Comparison of ENCODE assay signal across 4 cellular contexts in genomic region chr5:940741-941140, GRCh38. TPM values are rescaled to one million over a fixed set of nuclear protein-coding genes. Genes with fewer than 3 reads are reported as not detected.
DNase-seq lines count a peak whose midpoint lies in the region; ATAC-seq, FAIRE-seq and TF ChIP-seq lines count a peak whose summit lies in the region.
"Not testable (repeated sequence)": the region's sequence is repeated elsewhere in the genome, so short reads cannot be mapped to it uniquely, and the experiment has no call there.

No MANE protein-coding gene starts in this region.

- not testable (repeated sequence) for H3K27me3 Mint-ChIP-seq in neural progenitor cell (ENCODE audit: insufficient read depth, low read depth)

- not testable (repeated sequence) for DNase-seq in K562 (ENCODE audit: extremely low read depth in 1 of 4, low spot score in 3 of 4); neural progenitor cell (ENCODE audit: low spot score)

- in situ Hi-C loops in K562 (cut with MboI) = loop anchor here (25.0 kb wide), 1 partner anchor 697 kb away; no protein-coding TSS in a partner anchor

- not testable (repeated sequence) for H3K9ac ChIP-seq in K562 (ENCODE audit: insufficient read depth in 1 of 2, low read depth in 2 of 2, low read length in 2 of 2); neural progenitor cell

- FAIRE-seq in K562 (lab: Jason Lieb, UNC) = not testable (repeated sequence)

- POLR2A ChIA-PET in HEK293 (lab: Yijun Ruan, JAX) (interaction anchor here (1.0 kb wide), 1 partner anchor 71 kb away, joined by 3 read pairs; no protein-coding TSS in a partner anchor), K562 (lab: Yijun Ruan, JAX) (interaction anchor here (1.6 kb wide), 1 partner anchor 17 kb away, joined by 4 read pairs; no protein-coding TSS in a partner anchor)

- TF ChIP-seq POLR2A in K562 (conservative IDR thresholded peaks at IDR 0.05) = not testable (repeated sequence)

- H3K27ac ChIP-seq in HEK293 (ENCODE audit: extremely low read depth, low read depth, low read length); K562 (ENCODE audit: extremely low read depth, low read depth, low read length); neural progenitor cell: not testable (repeated sequence)

- peaks cover 19 to 57% of the 10 kb centered on the region in 2 experiments for H3K27me3 ChIP-seq in K562 (ENCODE audit: control insufficient read depth in 2 of 2, insufficient read depth in 2 of 2, low read length in 2 of 2)
- peaks cover 33% of the 10 kb centered on the region for H3K27me3 ChIP-seq in neural progenitor cell

- ATAC-seq in SK-N-SH treated with all-trans-retinoic acid at 6 μM for 48 hours, K562: not testable (repeated sequence)

- CTCF ChIA-PET in HEK293 (lab: Yijun Ruan, JAX) = interaction anchor here (1.0 to 1.4 kb wide), 5 partner anchors 10 to 227 kb away, joined by 3 to 4 read pairs (median 3); no protein-coding TSS in a partner anchor
- CTCF ChIA-PET in K562 (lab: Yijun Ruan, JAX; ENCODE audit: low intra/inter-chr PET ratio) = not testable (repeated sequence)

- not testable (repeated sequence) for H3K4me2 ChIP-seq in K562 (ENCODE audit: insufficient read depth, low read length); neural progenitor cell

- not testable (repeated sequence) for TF ChIP-seq CTCF in HEK293 (tag by site-specific recombination; IDR thresholded peaks at IDR 0.05); K562 (IDR thresholded peaks at IDR 0.05 in 2 of 3, conservative IDR thresholded peaks at IDR 0.05 in 1 of 3; ENCODE audit: insufficient read depth in 2 of 3, low read depth in 1 of 3, low read length in 3 of 3); neural progenitor cell (IDR thresholded peaks at IDR 0.05)

- not testable (repeated sequence) for H3K4me3 Mint-ChIP-seq in neural progenitor cell

- H2AFZ ChIP-seq in K562 (ENCODE audit: low read depth, low read length); neural progenitor cell (replicated peaks): not testable (repeated sequence)

- TF ChIP-seq EP300 in K562 (IDR thresholded peaks at IDR 0.05; ENCODE audit: low read length) = not testable (repeated sequence)

- intact Hi-C loops in K562 (cut with micrococcal nuclease) = not testable (repeated sequence)

- H3K27ac Mint-ChIP-seq in neural progenitor cell = peak overlapping the region; percentile 70

- H3K4me1 Mint-ChIP-seq in neural progenitor cell = peaks cover 25% of the 10 kb centered on the region

- H3K4me1 ChIP-seq in HEK293 (ENCODE audit: control insufficient read depth, insufficient read depth, low read length); K562 (replicated peaks in 1 of 2; ENCODE audit: control insufficient read depth in 2 of 2, insufficient read depth in 2 of 2, low read length in 2 of 2); neural progenitor cell: not testable (repeated sequence)

- H3K9me3 Mint-ChIP-seq in neural progenitor cell = not testable (repeated sequence)

- not testable (repeated sequence) for H3K36me3 ChIP-seq in HEK293 (ENCODE audit: control insufficient read depth in 2 of 2, insufficient read depth in 1 of 2, low read length in 2 of 2); K562 (ENCODE audit: control insufficient read depth, insufficient read depth, low read length); neural progenitor cell

- H4K20me1 ChIP-seq in K562 (replicated peaks; ENCODE audit: control insufficient read depth, insufficient read depth, low read length); neural progenitor cell (ENCODE audit: low read depth): not testable (repeated sequence)

- not testable (repeated sequence) for TF ChIP-seq RAD21 in K562 (CRISPR knock-in tag; conservative IDR thresholded peaks at IDR 0.05 in 1 of 2, IDR thresholded peaks at IDR 0.05 in 1 of 2)

- H3K9me1 ChIP-seq in K562 (ENCODE audit: control insufficient read depth, insufficient read depth, low read length) = not testable (repeated sequence)

- H3K36me3 Mint-ChIP-seq in neural progenitor cell = not testable (repeated sequence)

- not testable (repeated sequence) for H3F3A ChIP-seq in neural progenitor cell (ENCODE audit: low read depth)

- BruUV-seq in K562 (replicated peaks; lab: Mats Ljungman, UMichigan) = not testable (repeated sequence)

- not testable (repeated sequence) for H3K79me2 ChIP-seq in K562 (ENCODE audit: control insufficient read depth, insufficient read depth, low read length); neural progenitor cell (ENCODE audit: low read depth)

- WGBS in K562 (ENCODE audit: insufficient coverage, low coverage, missing lambda C conversion rate) = 0% methylated on average over 2 of the region's 2 CpGs

- H3K9me3 ChIP-seq in HEK293 (ENCODE audit: control insufficient read depth, insufficient read depth, low read depth, low read length); K562 (replicated peaks; ENCODE audit: control insufficient read depth, insufficient read depth, low read depth, low read length); neural progenitor cell (ENCODE audit: low read depth): not testable (repeated sequence)

- not testable (repeated sequence) for H3K4me3 ChIP-seq in HEK293 (ENCODE audit: low read depth, low read length); K562; neural progenitor cell

TF ChIP-seq in HEK293, 187 proteins besides CTCF, POLR2A, EP300 and RAD21:
- TF ChIP-seq ZNF146 (tag by site-specific recombination; IDR thresholded peaks at IDR 0.05) = peak; percentile 93

TF ChIP-seq in SK-N-SH treated with all-trans-retinoic acid at 6 μM for 48 hours, 23 proteins besides CTCF, POLR2A, EP300 and RAD21:
- 0 out of 2 replicates have a peak, but pooled peaks have one; percentile 28 for TF ChIP-seq ZNF8 (CRISPR knock-in tag; IDR thresholded peaks at IDR 0.05)

TF ChIP-seq in K562, 482 proteins besides CTCF, POLR2A, EP300 and RAD21:
- TF ChIP-seq ZNF146 (CRISPR knock-in tag; IDR thresholded peaks at IDR 0.05; ENCODE audit: unreplicated experiment) = peak; percentile 48

RNA-seq across cellular contexts. Expression of gene TRIP13, which starts 48.1 kb away (rescaled TPM):
- 80.8 and 99.7 TPM in 2 replicates for total RNA-seq in K562 (2011; cell fraction: chromatin; rRNA removed; ENCODE audit: low replicate concordance)
- 42.2 and 50.7 TPM in 2 replicates for total RNA-seq in K562 (2011; cell fraction: nucleolus; rRNA removed)
- total RNA-seq in K562 (2011; cell fraction: nucleoplasm; rRNA removed) = 38.0 and 41.1 TPM in 2 replicates
- total RNA-seq in K562 (2014; rRNA removed) (48.2 and 68.7 TPM in 2 replicates), K562 (2014; rRNA removed; fragmentation: Illumina TruSeq; extraction: Trizol) (55.2 and 56.8 TPM in 2 replicates), K562 (2015; rRNA removed; fragmentation: Illumina TruSeq; extraction: Trizol) (45.1 and 50.8 TPM in 2 replicates), K562 (2021) (50.0 and 53.2 TPM in 2 replicates), neural progenitor cell (ENCODE audit: low replicate concordance) (32.3 and 32.6 TPM in 2 replicates)
- polyA plus RNA-seq in K562 (2011; rRNA removed) (93.2 and 116 TPM in 2 replicates), K562 (2014; fragmentation: Illumina TruSeq; extraction: Trizol) (62.6 and 73.0 TPM in 2 replicates), K562 (2014; fragmentation: Nextera tagmentation; extraction: Ambion mirVana) (10 to 100 TPM; 24.1 to 28.9 TPM), K562 (2014; rRNA removed) (65.2 and 73.4 TPM in 2 replicates)
- polyA plus RNA-seq in K562 (2011; cell fraction: cytosol; rRNA removed) = 35.6 and 39.2 TPM in 2 replicates
- polyA plus RNA-seq in K562 (2011; cell fraction: nucleus; rRNA removed) = 107 and 115 TPM in 2 replicates
- polyA plus RNA-seq in K562 (2012) = 39.7 and 46.2 TPM in 2 replicates
- polyA minus RNA-seq in K562 (2011; rRNA and poly(A)+ RNA removed) = 74.7 and 79.6 TPM in 2 replicates
- polyA minus RNA-seq in K562 (2011; cell fraction: cytosol; rRNA and poly(A)+ RNA removed) = 37.0 and 47.0 TPM in 2 replicates
- polyA minus RNA-seq in K562 (2011; cell fraction: nucleus; rRNA and poly(A)+ RNA removed) = 20.7 and 35.1 TPM in 2 replicates

RNA-seq across cellular contexts. Expression of gene BRD9, which starts 48.1 kb away (rescaled TPM):
- total RNA-seq in K562 (2011; cell fraction: chromatin; rRNA removed; ENCODE audit: low replicate concordance) = 217 and 274 TPM in 2 replicates
- total RNA-seq in K562 (2011; cell fraction: nucleolus; rRNA removed) = 94.6 and 102 TPM in 2 replicates
- 114 and 119 TPM in 2 replicates for total RNA-seq in K562 (2011; cell fraction: nucleoplasm; rRNA removed)
- 52.8 and 58.5 TPM in 2 replicates for total RNA-seq in K562 (2014; rRNA removed)
- total RNA-seq in K562 (2014; rRNA removed; fragmentation: Illumina TruSeq; extraction: Trizol) = 37.9 and 39.5 TPM in 2 replicates
- 43.1 and 44.9 TPM in 2 replicates for total RNA-seq in K562 (2015; rRNA removed; fragmentation: Illumina TruSeq; extraction: Trizol)
- 62.3 and 68.7 TPM in 2 replicates for total RNA-seq in K562 (2021)
- 17.3 and 18.0 TPM in 2 replicates for polyA plus RNA-seq in K562 (2011; rRNA removed)
- polyA plus RNA-seq in K562 (2011; cell fraction: cytosol; rRNA removed) = 14.1 and 18.3 TPM in 2 replicates
- 96.2 and 143 TPM in 2 replicates for polyA plus RNA-seq in K562 (2011; cell fraction: nucleus; rRNA removed)
- polyA plus RNA-seq in K562 (2012) = 36.5 and 41.6 TPM in 2 replicates
- polyA plus RNA-seq in K562 (2014; fragmentation: Illumina TruSeq; extraction: Trizol) = 49.7 and 54.7 TPM in 2 replicates
- polyA plus RNA-seq in K562 (2014; fragmentation: Nextera tagmentation; extraction: Ambion mirVana) = 1 to 10 TPM; 2.4 to 3.7 TPM
- polyA plus RNA-seq in K562 (2014; rRNA removed) = 51.8 and 56.4 TPM in 2 replicates
- 23.4 and 26.6 TPM in 2 replicates for polyA minus RNA-seq in K562 (2011; rRNA and poly(A)+ RNA removed)
- 16.0 and 18.9 TPM in 2 replicates for polyA minus RNA-seq in K562 (2011; cell fraction: cytosol; rRNA and poly(A)+ RNA removed)
- 54.1 and 62.2 TPM in 2 replicates for polyA minus RNA-seq in K562 (2011; cell fraction: nucleus; rRNA and poly(A)+ RNA removed)
- total RNA-seq in neural progenitor cell (ENCODE audit: low replicate concordance) = 37.5 and 45.1 TPM in 2 replicates
